Comparison of ENCODE assay signal across 36 cellular contexts in genomic region chr3:90044417-90044816, GRCh38.
"Had no signal": no experiment of that assay in that cellular context is flagged by ENCODE, and none has a peak within 500 bp of the region (broad histone marks: within the 10 kb centered on the region; RNA-seq: fewer than 3 reads in every experiment).

No MANE protein-coding gene starts in this region.

- H3K36me3 Mint-ChIP-seq: activated naive CD4-positive, alpha-beta T cell treated with anti-CD3 and anti-CD28 coated beads, Interleukin-2, amount 50 U/mL, for 24 hours; activated naive CD8-positive, alpha-beta T cell treated with anti-CD3 and anti-CD28 coated beads for 36 hours had no signal

- H3K27ac Mint-ChIP-seq: activated CD4-positive, alpha-beta T cell treated with anti-CD3 and anti-CD28 coated beads for 36 hours; activated CD4-positive, alpha-beta T cell treated with anti-CD3 and anti-CD28 coated beads, Interleukin-2, amount 10 ng/mL, durations not matched to agents 24 days and 14 days; activated CD8-positive, alpha-beta T cell treated with anti-CD3 and anti-CD28 coated beads for 36 hours; activated naive CD4-positive, alpha-beta T cell treated with anti-CD3 and anti-CD28 coated beads for 36 hours; activated naive CD4-positive, alpha-beta T cell treated with anti-CD3 and anti-CD28 coated beads, Interleukin-2, amount 50 U/mL, for 24 hours; activated naive CD8-positive, alpha-beta T cell treated with anti-CD3 and anti-CD28 coated beads for 36 hours; activated naive CD8-positive, alpha-beta T cell treated with anti-CD3 and anti-CD28 coated beads, Interleukin-2, amount 50 U/mL, for 24 hours; activated T-helper 1 cell treated with anti-CD3 and anti-CD28 coated beads, Interleukin-12 subunit alpha, Interleukin-12 subunit beta, Interleukin-2, Interleukin-4 antibody, amounts not matched to agents 30 ng/mL and 10 ng/mL and 1 ng/mL, durations not matched to agents 14 hours and 24 hours and 36 hours; activated T-helper 2 cell treated with anti-CD3 and anti-CD28 coated beads, Interferon-gamma antibody, Interleukin-2, Interleukin-4, amounts not matched to agents 10 μg/mL and 5 μg/mL and 100 μg/mL, durations not matched to agents 14 hours and 24 hours and 36 hours; T-helper 17 cell; T-helper 2 cell treated with Interferon-gamma antibody and Interleukin-4, amounts not matched to agents 5 μg/mL and 100 μg/mL, for 36 hours had no signal

- FAIRE-seq: colon, endometrium, endothelial cell of umbilical vein had no signal

- H3K27ac ChIP-seq: adrenal gland, body of pancreas, epithelial cell of prostate, gastrocnemius medialis, heart left ventricle had no signal

- DNase-seq: activated CD4-positive, alpha-beta T cell treated with anti-CD3 and anti-CD28 coated beads for 36 hours; activated CD4-positive, alpha-beta T cell treated with anti-CD3 and anti-CD28 coated beads, Interleukin-2, amount 10 ng/mL, durations not matched to agents 24 days and 14 days; activated CD4-positive, CD25-positive, alpha-beta regulatory T cell; activated CD4-positive, CD25-positive, alpha-beta regulatory T cell treated with anti-CD3 and anti-CD28 coated beads, Interleukin-2, amount 50 U/mL, for 72 hours; activated CD8-positive, alpha-beta memory T cell treated with anti-CD3 and anti-CD28 coated beads for 24 hours; activated CD8-positive, alpha-beta memory T cell treated with anti-CD3 and anti-CD28 coated beads, Interleukin-2, amount 50 U/mL, for 4 hours; activated CD8-positive, alpha-beta T cell treated with anti-CD3 and anti-CD28 coated beads for 36 hours; activated effector memory CD4-positive, alpha-beta T cell treated with anti-CD3 and anti-CD28 coated beads, Interleukin-2, amount 50 U/mL, for 16 hours; activated naive CD4-positive, alpha-beta T cell treated with anti-CD3 and anti-CD28 coated beads for 36 hours; activated naive CD8-positive, alpha-beta T cell treated with anti-CD3 and anti-CD28 coated beads for 36 hours; activated naive CD8-positive, alpha-beta T cell treated with anti-CD3 and anti-CD28 coated beads, Interleukin-2, amount 50 U/mL, for 24 hours; activated T-cell treated with anti-CD3 and anti-CD28 coated beads, Interleukin-2, amount 50 U/mL, for 1 hour; activated T-cell treated with anti-CD3 and anti-CD28 coated beads, Interleukin-2, amount 50 U/mL, for 48 hours; adrenal gland; amygdala; aorta; body of pancreas; caudate nucleus; cortex of kidney; dermis blood vessel endothelial cell; effector CD4-positive, alpha-beta T cell; foreskin fibroblast; gastrocnemius medialis; glutamatergic neuron; heart left ventricle; T-helper 1 cell; T-helper 17 cell; T1000 had no signal

- H3K36me3 ChIP-seq: adrenal gland, gastrocnemius medialis, heart left ventricle had no signal

- H3K9me3 Mint-ChIP-seq: activated CD4-positive, alpha-beta T cell treated with anti-CD3 and anti-CD28 coated beads, Interleukin-2, amount 10 ng/mL, durations not matched to agents 24 days and 14 days; activated naive CD4-positive, alpha-beta T cell treated with anti-CD3 and anti-CD28 coated beads for 36 hours had no signal

- H3K4me1 ChIP-seq: adrenal gland, body of pancreas, gastrocnemius medialis, heart left ventricle had no signal

- H3K4me3 ChIP-seq: adrenal gland, body of pancreas, gastrocnemius medialis, heart left ventricle had no signal

- H3K27me3 ChIP-seq: adrenal gland, body of pancreas, gastrocnemius medialis, heart left ventricle had no signal

- H3K27me3 Mint-ChIP-seq: activated CD4-positive, alpha-beta T cell treated with anti-CD3 and anti-CD28 coated beads for 36 hours; activated CD4-positive, alpha-beta T cell treated with anti-CD3 and anti-CD28 coated beads, Interleukin-2, amount 10 ng/mL, durations not matched to agents 24 days and 14 days; activated CD8-positive, alpha-beta T cell treated with anti-CD3 and anti-CD28 coated beads for 36 hours; activated naive CD4-positive, alpha-beta T cell treated with anti-CD3 and anti-CD28 coated beads, Interleukin-2, amount 50 U/mL, for 24 hours; activated naive CD8-positive, alpha-beta T cell treated with anti-CD3 and anti-CD28 coated beads for 36 hours; activated naive CD8-positive, alpha-beta T cell treated with anti-CD3 and anti-CD28 coated beads, Interleukin-2, amount 50 U/mL, for 24 hours; T-helper 17 cell had no signal

- H3K9me3 ChIP-seq: adrenal gland, body of pancreas, gastrocnemius medialis, heart left ventricle had no signal

- H3K4me3 Mint-ChIP-seq: activated CD4-positive, alpha-beta T cell treated with anti-CD3 and anti-CD28 coated beads for 36 hours; activated CD4-positive, alpha-beta T cell treated with anti-CD3 and anti-CD28 coated beads, Interleukin-2, amount 10 ng/mL, durations not matched to agents 24 days and 14 days; activated CD8-positive, alpha-beta T cell treated with anti-CD3 and anti-CD28 coated beads for 36 hours; activated naive CD4-positive, alpha-beta T cell treated with anti-CD3 and anti-CD28 coated beads for 36 hours; activated naive CD4-positive, alpha-beta T cell treated with anti-CD3 and anti-CD28 coated beads, Interleukin-2, amount 50 U/mL, for 24 hours; activated naive CD8-positive, alpha-beta T cell treated with anti-CD3 and anti-CD28 coated beads for 36 hours; activated naive CD8-positive, alpha-beta T cell treated with anti-CD3 and anti-CD28 coated beads, Interleukin-2, amount 50 U/mL, for 24 hours; activated T-helper 1 cell treated with anti-CD3 and anti-CD28 coated beads, Interleukin-12 subunit alpha, Interleukin-12 subunit beta, Interleukin-2, Interleukin-4 antibody, amounts not matched to agents 30 ng/mL and 10 ng/mL and 1 ng/mL, durations not matched to agents 14 hours and 24 hours and 36 hours; T-helper 17 cell; T-helper 2 cell treated with Interferon-gamma antibody and Interleukin-4, amounts not matched to agents 5 μg/mL and 100 μg/mL, for 36 hours had no signal

- H3K4me1 Mint-ChIP-seq: activated CD4-positive, alpha-beta T cell treated with anti-CD3 and anti-CD28 coated beads for 36 hours; activated CD4-positive, alpha-beta T cell treated with anti-CD3 and anti-CD28 coated beads, Interleukin-2, amount 10 ng/mL, durations not matched to agents 24 days and 14 days; activated naive CD4-positive, alpha-beta T cell treated with anti-CD3 and anti-CD28 coated beads, Interleukin-2, amount 50 U/mL, for 24 hours; activated naive CD8-positive, alpha-beta T cell treated with anti-CD3 and anti-CD28 coated beads for 36 hours; activated naive CD8-positive, alpha-beta T cell treated with anti-CD3 and anti-CD28 coated beads, Interleukin-2, amount 50 U/mL, for 24 hours; T-helper 17 cell had no signal

- ATAC-seq: activated CD4-positive, alpha-beta T cell treated with anti-CD3 and anti-CD28 coated beads for 36 hours; activated CD8-positive, alpha-beta T cell treated with anti-CD3 and anti-CD28 coated beads for 36 hours; activated naive CD8-positive, alpha-beta T cell treated with anti-CD3 and anti-CD28 coated beads, Interleukin-2, amount 50 U/mL, for 24 hours; body of pancreas; gastrocnemius medialis; heart left ventricle; T-helper 17 cell had no signal
